8 cellular contexts compared by ENCODE assay signal in genomic region chr1:23567996-23568607, GRCh38. TPM values are rescaled to one million over a fixed set of nuclear protein-coding genes. Genes with fewer than 3 reads are reported as not detected.
A peak's percentile ranks its signal among the peaks of the same experiment; 100 is the strongest.
DNase-seq lines count a peak whose midpoint lies in the region; ATAC-seq and TF ChIP-seq lines count a peak whose summit lies in the region.

No MANE protein-coding gene starts in this region.

- no peaks in the 10 kb centered on the region for H3K9me3 ChIP-seq in right lobe of liver
- H3K9me3 ChIP-seq in suprapubic skin: no peaks in the 10 kb centered on the region

- intact Hi-C loops in right lobe of liver (cut with DNase I): no loop called here

- H3K36me3 Mint-ChIP-seq in T-helper 1 cell treated with Interleukin-12 subunit alpha and Interleukin-12 subunit beta and Interleukin-4 antibody, amounts not matched to agents 30 μg/mL and 1 μg/mL, for 36 hours (ENCODE audit: low read depth): peaks cover 5% of the 10 kb centered on the region

- H3K4me3 ChIP-seq in cardiac fibroblast (replicated peaks in 1 of 2; ENCODE audit: low read depth in 2 of 2, low read length in 2 of 2) (peak overlapping the region; percentile 41 to 48), right lobe of liver (peak overlapping the region; percentile 11 to 33 (median 16)), suprapubic skin (peak overlapping the region; percentile 63)

- TF ChIP-seq CTCF in cardiac fibroblast (IDR thresholded peaks at IDR 0.05; ENCODE audit: low read depth, low read length): no peak
- no peak for TF ChIP-seq CTCF in right lobe of liver (IDR thresholded peaks at IDR 0.05)
- no peak for TF ChIP-seq CTCF in suprapubic skin (IDR thresholded peaks at IDR 0.05)

- DNase-seq in T-helper 1 cell (no peak), cardiac fibroblast (ENCODE audit: low read depth in 2 of 2) (no peak), right lobe of liver (no peak), suprapubic skin (ENCODE audit: low spot score in 2 of 2) (no peak), NCI-H226 (no peak), NCI-H526 treated with DMSO at 0.1 percent for 48 hours (lab: John Stamatoyannopoulos, UW) (no peak)

- H3K4me1 Mint-ChIP-seq in T-helper 1 cell treated with Interleukin-12 subunit alpha and Interleukin-12 subunit beta and Interleukin-4 antibody, amounts not matched to agents 30 μg/mL and 1 μg/mL, for 36 hours (ENCODE audit: low read depth): peaks cover 13% of the 10 kb centered on the region

- no peak overlapping the region for H3K27ac Mint-ChIP-seq in T-helper 1 cell treated with Interleukin-12 subunit alpha and Interleukin-12 subunit beta and Interleukin-4 antibody, amounts not matched to agents 30 μg/mL and 1 μg/mL, for 36 hours

- H3K4me1 ChIP-seq in right lobe of liver (no peaks in the 10 kb centered on the region), suprapubic skin (peaks cover 35% of the 10 kb centered on the region)

- H3K9me3 Mint-ChIP-seq in T-helper 1 cell treated with Interleukin-12 subunit alpha and Interleukin-12 subunit beta and Interleukin-4 antibody, amounts not matched to agents 30 μg/mL and 1 μg/mL, for 36 hours: no peaks in the 10 kb centered on the region

- no peaks in the 10 kb centered on the region for H3K36me3 ChIP-seq in right lobe of liver
- H3K36me3 ChIP-seq in suprapubic skin: no peaks in the 10 kb centered on the region

- H3K27ac ChIP-seq in right lobe of liver: peak overlapping the region; percentile 53 to 79 (median 73)
- peak overlapping the region; percentile 79 for H3K27ac ChIP-seq in suprapubic skin

- TF ChIP-seq POLR2A in right lobe of liver (IDR thresholded peaks at IDR 0.05) (no peak), suprapubic skin (IDR thresholded peaks at IDR 0.05) (no peak)

- no peak for TF ChIP-seq EP300 in suprapubic skin (IDR thresholded peaks at IDR 0.05)

- 2% methylated on average over 28 of the region's 66 CpGs for WGBS in right lobe of liver (ENCODE audit: insufficient coverage, low coverage, low lambda C conversion rate, missing lambda C conversion rate)
- 2% methylated on average over 29 of the region's 66 CpGs for WGBS in suprapubic skin

- peaks cover 82% of the 10 kb centered on the region for H3K27me3 Mint-ChIP-seq in T-helper 1 cell treated with Interleukin-12 subunit alpha and Interleukin-12 subunit beta and Interleukin-4 antibody, amounts not matched to agents 30 μg/mL and 1 μg/mL, for 36 hours (ENCODE audit: low read depth)

- ATAC-seq in right lobe of liver (peak; percentile 6 to 36 (median 14)), HG02885 (IDR thresholded peaks at IDR 0.05; ENCODE audit: poor library complexity, unreplicated experiment) (no peak)

- H3K27me3 ChIP-seq in right lobe of liver: peaks cover 0 to 9% of the 10 kb centered on the region in 2 donors
- no peaks in the 10 kb centered on the region for H3K27me3 ChIP-seq in suprapubic skin

- H3K4me3 Mint-ChIP-seq in T-helper 1 cell treated with Interleukin-12 subunit alpha and Interleukin-12 subunit beta and Interleukin-4 antibody, amounts not matched to agents 30 μg/mL and 1 μg/mL, for 36 hours: peak overlapping the region; percentile 82

RNA-seq across cellular contexts. Expression of gene ID3, which starts 8.8 kb away (rescaled TPM):
- total RNA-seq in right lobe of liver (10 to 100 TPM; 12.7 to 44.6 (median 27.0) TPM), suprapubic skin (100 to 1,000 TPM in 3 of 4 donors, 10 to 100 TPM in 1; 91.1 to 194 (median 149) TPM)

RNA-seq across cellular contexts. Expression of gene E2F2, which starts 37.1 kb away (rescaled TPM):
- total RNA-seq in right lobe of liver (1 to 10 TPM in 1 of 6 experiments, under 1 TPM in 5; 0.18 to 1.2 (median 0.70) TPM), suprapubic skin (10 to 100 TPM in 2 of 4 donors, 1 to 10 TPM in 2; 4.5 to 12.9 (median 8.4) TPM)
